19 cellular contexts compared by ENCODE assay signal in genomic region chr1:187924252-187924651, GRCh38.
A peak's percentile ranks its signal among the peaks of the same experiment; 100 is the strongest.
DNase-seq lines count a peak whose midpoint lies in the region; ATAC-seq and TF ChIP-seq lines count a peak whose summit lies in the region.
"Had no signal": no experiment of that assay in that cellular context is flagged by ENCODE, and none has a peak within 500 bp of the region (broad histone marks: within the 10 kb centered on the region; RNA-seq: fewer than 3 reads in every experiment).

No MANE protein-coding gene starts in this region.

- H3K14ac ChIP-seq in IMR-90 (replicated peaks; ENCODE audit: low read depth, low read length): no peak overlapping the region

- no peak overlapping the region for H3K18ac ChIP-seq in IMR-90 (ENCODE audit: low read depth, low read length)

- no peak overlapping the region for H2BK120ac ChIP-seq in IMR-90 (ENCODE audit: low read depth, low read length)

- dilution Hi-C loops in IMR-90 (cut with HindIII; ENCODE audit: low sequenced_read_pairs, unreplicated experiment): no loop called here

- in situ Hi-C loops in IMR-90 (cut with MboI; ENCODE audit: low sequenced_read_pairs): no loop called here

- TF ChIP-seq CTCF in IMR-90 (conservative IDR thresholded peaks at IDR 0.05; ENCODE audit: low read depth, low read length) (no peak), WTC11 (IDR thresholded peaks at IDR 0.05) (no peak)

- H3K4me2 ChIP-seq in IMR-90 (ENCODE audit: low read depth, low read length): peak overlapping the region; percentile 70
- H3K4me2 ChIP-seq: A549, GM23338 had no signal

- no peak overlapping the region for H4K91ac ChIP-seq in IMR-90 (ENCODE audit: insufficient read depth, low read depth, low read length)

- H3K4me1 Mint-ChIP-seq in WTC11: peaks cover 26% of the 10 kb centered on the region
- no peaks in the 10 kb centered on the region for H3K4me1 Mint-ChIP-seq in activated naive CD4-positive, alpha-beta T cell treated with anti-CD3 and anti-CD28 coated beads, Interleukin-2, amount 10 ng/mL, durations not matched to agents 7 days and 5 days
- H3K4me1 Mint-ChIP-seq: CD4-positive, alpha-beta memory T cell had no signal

- intact Hi-C loops in IMR-90 (cut with micrococcal nuclease) (loop anchor here (10.0 kb wide), 2 partner anchors 449 to 509 kb away; no protein-coding TSS in a partner anchor), left cardiac atrium (cut with DNase I) (no loop called here)

- no peaks in the 10 kb centered on the region for H3K79me1 ChIP-seq in IMR-90 (ENCODE audit: low read depth in 1 of 2, low read length in 2 of 2)

- H3K9me3 ChIP-seq in IMR-90 (ENCODE audit: control insufficient read depth, insufficient read depth, low read length): no peaks in the 10 kb centered on the region
- H3K9me3 ChIP-seq: A549 had no signal

- H2BK5ac ChIP-seq in IMR-90 (ENCODE audit: low read depth, low read length, poor library complexity, severe bottlenecking): no peak overlapping the region

- H3K36me3 Mint-ChIP-seq in WTC11: no peaks in the 10 kb centered on the region
- no peaks in the 10 kb centered on the region for H3K36me3 Mint-ChIP-seq in activated naive CD4-positive, alpha-beta T cell treated with anti-CD3 and anti-CD28 coated beads, Interleukin-2, amount 10 ng/mL, durations not matched to agents 7 days and 5 days
- H3K36me3 Mint-ChIP-seq: CD4-positive, alpha-beta memory T cell had no signal

- TF ChIP-seq RAD21 in IMR-90 (IDR thresholded peaks at IDR 0.05; ENCODE audit: low read length): no peak

- TF ChIP-seq POLR2A in IMR-90 (IDR thresholded peaks at IDR 0.05; ENCODE audit: low read depth, low read length): no peak

- H2AK9ac ChIP-seq in IMR-90 (replicated peaks; ENCODE audit: low read depth, low read length, poor library complexity): no peak overlapping the region

- no TSS peak for BruUV-seq in IMR-90 (replicated peaks; lab: Mats Ljungman, UMichigan)

- H3K36me3 ChIP-seq in ACC112 (ENCODE audit: insufficient read depth, low read length): no peaks in the 10 kb centered on the region
- H3K36me3 ChIP-seq in IMR-90 (ENCODE audit: control insufficient read depth, insufficient read depth, low read length): no peaks in the 10 kb centered on the region

- no peaks in the 10 kb centered on the region for H3K27me3 Mint-ChIP-seq in WTC11 (ENCODE audit: low read depth)
- H3K27me3 Mint-ChIP-seq in activated naive CD4-positive, alpha-beta T cell treated with anti-CD3 and anti-CD28 coated beads, Interleukin-2, amount 10 ng/mL, durations not matched to agents 7 days and 5 days: no peaks in the 10 kb centered on the region
- H3K27me3 Mint-ChIP-seq: CD4-positive, alpha-beta memory T cell had no signal

- H3K4ac ChIP-seq in IMR-90 (ENCODE audit: low read depth, low read length): no peak overlapping the region

- no peaks in the 10 kb centered on the region for H3K9me1 ChIP-seq in IMR-90 (ENCODE audit: insufficient read depth, low read length)

- WGBS in IMR-90 (ENCODE audit: extremely low coverage in 2 of 2, insufficient read length in 1 of 2), 2 experiments: 72% methylated on average over 2 of the region's 3 CpGs; no CpG with 5 or more reads in 1 of the 2 experiments

- no peak for DNase-seq in IMR-90
- DNase-seq in OCI-M1 (lab: John Stamatoyannopoulos, UW): peak; percentile 56
- DNase-seq in WTC11 (ENCODE audit: low spot score): no peak
- no peak for DNase-seq in left cardiac atrium
- no peak for DNase-seq in SIG-M5 treated with dmso at 0.1 percent for 504 hours (lab: John Stamatoyannopoulos, UW; ENCODE audit: unreplicated experiment)
- no peak for DNase-seq in activated naive CD4-positive, alpha-beta T cell treated with anti-CD3 and anti-CD28 coated beads, Interleukin-2, amount 10 ng/mL, durations not matched to agents 7 days and 5 days
- DNase-seq: 8988T; C1 segment of cervical spinal cord; CD4-positive, alpha-beta memory T cell; COR-L47; DMS153; DND-41; H9 had no signal

- ATAC-seq in IMR-90 (ENCODE audit: low read depth): no peak
- ATAC-seq in WTC11: no peak
- no peak for ATAC-seq in left cardiac atrium
- ATAC-seq in GM18517 (IDR thresholded peaks at IDR 0.05; ENCODE audit: unreplicated experiment): no peak
- ATAC-seq: A549, GM12878, GM23338, HCT116 had no signal

- no peak overlapping the region for H2AK5ac ChIP-seq in IMR-90 (ENCODE audit: low read depth, low read length)

- no peak overlapping the region for H2BK20ac ChIP-seq in IMR-90 (ENCODE audit: low read depth, low read length)

- CTCF ChIA-PET in IMR-90 (lab: Yijun Ruan, JAX) (no interaction called here), WTC11 (lab: Charles Lee) (no interaction called here)
- CTCF ChIA-PET in activated naive CD4-positive, alpha-beta T cell treated with anti-CD3 and anti-CD28 coated beads, Interleukin-2, amount 10 ng/mL, durations not matched to agents 7 days and 5 days (lab: Charles Lee): no interaction called here

- H3K9ac ChIP-seq in IMR-90 (ENCODE audit: low read depth, low read length): no peak overlapping the region

- no peak overlapping the region for H3K4me3 Mint-ChIP-seq in WTC11
- no peak overlapping the region for H3K4me3 Mint-ChIP-seq in activated naive CD4-positive, alpha-beta T cell treated with anti-CD3 and anti-CD28 coated beads, Interleukin-2, amount 10 ng/mL, durations not matched to agents 7 days and 5 days
- H3K4me3 Mint-ChIP-seq: CD4-positive, alpha-beta memory T cell; GM23338; H9 had no signal

- H2BK15ac ChIP-seq in IMR-90 (ENCODE audit: low read depth, low read length): no peak overlapping the region

- no peak overlapping the region for H3K56ac ChIP-seq in IMR-90 (ENCODE audit: extremely low read depth, insufficient read depth, low read length)

- H3K27me3 ChIP-seq in ACC112 (ENCODE audit: insufficient read depth, low read length) (no peaks in the 10 kb centered on the region), IMR-90 (ENCODE audit: control insufficient read depth, insufficient read depth, low read length) (no peaks in the 10 kb centered on the region)

- no peaks in the 10 kb centered on the region for H3K9me3 Mint-ChIP-seq in WTC11
- H3K9me3 Mint-ChIP-seq in activated naive CD4-positive, alpha-beta T cell treated with anti-CD3 and anti-CD28 coated beads, Interleukin-2, amount 10 ng/mL, durations not matched to agents 7 days and 5 days: no peaks in the 10 kb centered on the region
- H3K9me3 Mint-ChIP-seq: GM23338, H9 had no signal

- no peak overlapping the region for H4K8ac ChIP-seq in IMR-90 (ENCODE audit: low read depth in 2 of 2, low read length in 2 of 2)

- H3K27ac Mint-ChIP-seq in WTC11: 0 out of 2 replicates have a peak overlapping the region, but pooled peaks have one; percentile 6
- H3K27ac Mint-ChIP-seq in activated naive CD4-positive, alpha-beta T cell treated with anti-CD3 and anti-CD28 coated beads, Interleukin-2, amount 10 ng/mL, durations not matched to agents 7 days and 5 days: no peak overlapping the region
- H3K27ac Mint-ChIP-seq: CD4-positive, alpha-beta memory T cell; GM23338; H9 had no signal

- POLR2A ChIA-PET in IMR-90 (lab: Charles Lee; ENCODE audit: unreplicated experiment) (no interaction called here), WTC11 (lab: Charles Lee) (no interaction called here)

- H2AFZ ChIP-seq in ACC112 (ENCODE audit: low read length, unreplicated experiment) (peak overlapping the region; percentile 82), IMR-90 (replicated peaks; ENCODE audit: low read length, poor library complexity) (peak overlapping the region; percentile 67)
- H2AFZ ChIP-seq: GM23338 had no signal

- peak overlapping the region; percentile 55 for H3K4me3 ChIP-seq in ACC112 (ENCODE audit: low read depth, low read length)
- no peak overlapping the region for H3K4me3 ChIP-seq in IMR-90 (ENCODE audit: insufficient read depth, low read depth, low read length)
- H3K4me3 ChIP-seq: A549, GM12878, GM23338 had no signal

- no peak overlapping the region for H4K5ac ChIP-seq in IMR-90 (ENCODE audit: low read depth, low read length)

- no peaks in the 10 kb centered on the region for H4K20me1 ChIP-seq in IMR-90 (ENCODE audit: insufficient read depth, low read length)

- H3K23ac ChIP-seq in IMR-90 (ENCODE audit: low read depth, low read length): no peak overlapping the region

- H3K27ac ChIP-seq in ACC112 (ENCODE audit: low read depth, low read length) (no peak overlapping the region), IMR-90 (ENCODE audit: insufficient read depth, low read length) (no peak overlapping the region)
- H3K27ac ChIP-seq: A549 had no signal

- H3K4me1 ChIP-seq in ACC112 (ENCODE audit: control insufficient read depth, insufficient read depth, low read length, unreplicated experiment) (peaks cover 6% of the 10 kb centered on the region), IMR-90 (ENCODE audit: control insufficient read depth, insufficient read depth, low read length) (no peaks in the 10 kb centered on the region)
- H3K4me1 ChIP-seq: A549 had no signal

- no peaks in the 10 kb centered on the region for H3K79me2 ChIP-seq in ACC112 (ENCODE audit: control insufficient read depth, insufficient read depth, low read length, unreplicated experiment)

TF ChIP-seq in IMR-90, 13 proteins besides CTCF, POLR2A, EP300 and RAD21 (continues in another document):
- TF ChIP-seq CEBPB (IDR thresholded peaks at IDR 0.05; ENCODE audit: low read depth, low read length) (no peak), BHLHE40 (IDR thresholded peaks at IDR 0.05; ENCODE audit: low read depth, low read length) (no peak), MAFK (IDR thresholded peaks at IDR 0.05; ENCODE audit: low read depth, low read length) (no peak), USF2 (IDR thresholded peaks at IDR 0.05; ENCODE audit: low read depth, low read length) (no peak), CHD1 (IDR thresholded peaks at IDR 0.05; ENCODE audit: low read depth, low read length) (no peak)

TF ChIP-seq in WTC11, 78 proteins besides CTCF, POLR2A, EP300 and RAD21:
- TF ChIP-seq MAX (CRISPR knock-in tag; IDR thresholded peaks at IDR 0.05): no peak
- TF ChIP-seq KAT7 (CRISPR knock-in tag; IDR thresholded peaks at IDR 0.05; ENCODE audit: borderline replicate concordance): no peak
- TF ChIP-seq ZNF317 (CRISPR knock-in tag; IDR thresholded peaks at IDR 0.05; ENCODE audit: borderline replicate concordance, low read depth): no peak
- TF ChIP-seq ZBTB21 (CRISPR knock-in tag; IDR thresholded peaks at IDR 0.05; ENCODE audit: borderline replicate concordance): no peak
- no peak for TF ChIP-seq TEAD4 (CRISPR knock-in tag; IDR thresholded peaks at IDR 0.05)
- TF ChIP-seq MYBL2 (CRISPR knock-in tag; IDR thresholded peaks at IDR 0.05): no peak
- TF ChIP-seq MLX (CRISPR knock-in tag; IDR thresholded peaks at IDR 0.05): no peak
TF ChIP-seq in WTC11: peak in this region for 0.
